Comparison of ENCODE assay signal across 27 cellular contexts in the genomic region with DNA sequence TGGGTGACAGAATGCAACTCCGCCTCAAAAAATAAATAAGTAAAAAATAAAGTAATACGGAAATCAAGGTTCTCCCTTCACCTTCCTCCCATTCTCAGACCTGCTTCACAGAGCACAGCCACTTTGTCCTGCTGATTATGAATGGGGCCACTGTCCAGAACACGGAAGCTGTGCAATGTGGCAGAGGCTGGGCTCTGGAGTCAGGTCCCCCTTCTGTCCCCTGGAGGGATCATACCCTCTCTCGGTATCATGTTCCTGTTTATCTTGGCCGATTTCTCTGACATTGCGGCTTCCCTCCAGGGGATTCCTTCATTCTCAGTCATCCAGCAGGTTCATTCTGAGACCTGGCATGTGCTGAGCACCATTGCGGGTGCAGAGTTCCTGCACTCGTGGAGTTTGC. TPM values are rescaled to one million over a fixed set of nuclear protein-coding genes. Genes with fewer than 3 reads are reported as not detected.
A peak's percentile ranks its signal among the peaks of the same experiment; 100 is the strongest.
DNase-seq lines count a peak whose midpoint lies in the region; ATAC-seq and TF ChIP-seq lines count a peak whose summit lies in the region.
"Had no signal": no experiment of that assay in that cellular context is flagged by ENCODE, and none has a peak within 500 bp of the region (broad histone marks: within the 10 kb centered on the region; RNA-seq: fewer than 3 reads in every experiment).

No MANE protein-coding gene starts in this region.

- H2AFZ ChIP-seq in OCI-LY7 (ENCODE audit: low read length), result no peak overlapping the region; the same call in 1 of the 2 replicates
- H2AFZ ChIP-seq in hepatocyte, result no peak overlapping the region
- H2AFZ ChIP-seq: GM23338 had no signal

- no peaks in the 10 kb centered on the region for H3K9me3 Mint-ChIP-seq in central memory CD8-positive, alpha-beta T cell
- H3K9me3 Mint-ChIP-seq in stimulated activated effector memory CD8-positive, alpha-beta T cell treated with anti-CD3 and anti-CD28 coated beads, Interleukin-12 subunit alpha, Interleukin-12 subunit beta, amount 100 ng/mL, for 72 hours, result no peaks in the 10 kb centered on the region
- H3K9me3 Mint-ChIP-seq: GM23338, nephron progenitor cell, WTC11 had no signal

- POLR2A ChIA-PET in OCI-LY7 (lab: Charles Lee), result interaction anchor here (0.6 to 12.2 kb wide), 6 partner anchors 39 to 315 kb away, joined by 3 to 165 read pairs (median 4); no protein-coding TSS in a partner anchor

- peaks cover 31% of the 10 kb centered on the region for H3K36me3 Mint-ChIP-seq in central memory CD8-positive, alpha-beta T cell (ENCODE audit: insufficient read depth)
- H3K36me3 Mint-ChIP-seq in stimulated activated effector memory CD8-positive, alpha-beta T cell treated with anti-CD3 and anti-CD28 coated beads, Interleukin-12 subunit alpha, Interleukin-12 subunit beta, amount 100 ng/mL, for 72 hours, result peaks cover 14% of the 10 kb centered on the region
- H3K36me3 Mint-ChIP-seq: WTC11 had no signal

- H3K4me3 ChIP-seq in left ventricle myocardium inferior, result no peak overlapping the region
- H3K4me3 ChIP-seq in right atrium auricular region, result no peak overlapping the region
- H3K4me3 ChIP-seq in OCI-LY7 (ENCODE audit: low read depth, low read length, poor library complexity, severe bottlenecking), result no peak overlapping the region
- H3K4me3 ChIP-seq in hepatocyte, result no peak overlapping the region
- H3K4me3 ChIP-seq: coronary artery, GM23338, SK-N-MC, suprapubic skin, uterus had no signal

- H3K4me3 Mint-ChIP-seq in central memory CD8-positive, alpha-beta T cell, result no peak overlapping the region
- H3K4me3 Mint-ChIP-seq in stimulated activated effector memory CD8-positive, alpha-beta T cell treated with anti-CD3 and anti-CD28 coated beads, Interleukin-12 subunit alpha, Interleukin-12 subunit beta, amount 100 ng/mL, for 72 hours, result no peak overlapping the region
- H3K4me3 Mint-ChIP-seq: GM23338, WTC11 had no signal

- no peak for DNase-seq in left ventricle myocardium inferior
- no peak for DNase-seq in right atrium auricular region (ENCODE audit: low spot score)
- DNase-seq in OCI-LY7 (ENCODE audit: low spot score), result no peak
- no peak for DNase-seq in central memory CD8-positive, alpha-beta T cell (ENCODE audit: low spot score in 2 of 2)
- DNase-seq in stimulated activated effector memory CD8-positive, alpha-beta T cell treated with anti-CD3 and anti-CD28 coated beads, Interleukin-12 subunit alpha, Interleukin-12 subunit beta, amount 100 ng/mL, for 72 hours (ENCODE audit: low spot score in 2 of 2), result no peak
- no peak for DNase-seq in SKM-1 (lab: John Stamatoyannopoulos, UW; ENCODE audit: unreplicated experiment)
- DNase-seq in hepatocyte (ENCODE audit: low spot score), result no peak
- DNase-seq: ACHN; activated CD8-positive, alpha-beta memory T cell treated with anti-CD3 and anti-CD28 coated beads, Interleukin-2, amount 50 U/mL, for 4 hours; activated gamma-delta T cell treated with Interleukin-2 at 50 U/mL for 16 hours; IMR-90; NCI-H1417; NCI-H2107; NCI-H510A; nephron progenitor cell; posterior cingulate gyrus; T-helper 9 cell; uterus had no signal

- H3K9me3 ChIP-seq in left ventricle myocardium inferior (replicated peaks) (no peaks in the 10 kb centered on the region), right atrium auricular region (no peaks in the 10 kb centered on the region), OCI-LY7 (ENCODE audit: low read length) (peaks cover 3% of the 10 kb centered on the region; the same call in 1 of the 2 replicates), hepatocyte (ENCODE audit: low read depth) (no peaks in the 10 kb centered on the region)
- H3K9me3 ChIP-seq: suprapubic skin, uterus had no signal

- peaks cover 63% of the 10 kb centered on the region for H3K4me1 ChIP-seq in left ventricle myocardium inferior
- peaks cover 0 to 11% of the 10 kb centered on the region in 2 donors for H3K4me1 ChIP-seq in right atrium auricular region
- peaks cover 83% of the 10 kb centered on the region for H3K4me1 ChIP-seq in OCI-LY7 (ENCODE audit: insufficient read depth, low read length, poor library complexity, severe bottlenecking)
- no peaks in the 10 kb centered on the region for H3K4me1 ChIP-seq in hepatocyte (ENCODE audit: insufficient read depth)
- H3K4me1 ChIP-seq: uterus had no signal

- H3K79me2 ChIP-seq in OCI-LY7 (ENCODE audit: insufficient read depth, low read depth, low read length) (peaks cover 4% of the 10 kb centered on the region; the same call in 1 of the 2 replicates), hepatocyte (peaks cover 6% of the 10 kb centered on the region)

- H3K27me3 ChIP-seq in left ventricle myocardium inferior (ENCODE audit: low read depth), result no peaks in the 10 kb centered on the region
- H3K27me3 ChIP-seq in right atrium auricular region, result no peaks in the 10 kb centered on the region
- no peaks in the 10 kb centered on the region for H3K27me3 ChIP-seq in hepatocyte
- H3K27me3 ChIP-seq: suprapubic skin, uterus had no signal

- H3K9me2 ChIP-seq in OCI-LY7 (ENCODE audit: insufficient read depth, low read length), result no peaks in the 10 kb centered on the region
- H3K9me2 ChIP-seq in hepatocyte (replicated peaks; ENCODE audit: insufficient read depth), result no peaks in the 10 kb centered on the region

- H3K36me3 ChIP-seq in left ventricle myocardium inferior (peaks cover 2% of the 10 kb centered on the region), right atrium auricular region (no peaks in the 10 kb centered on the region), OCI-LY7 (ENCODE audit: insufficient read depth, low read length) (peaks cover 4% of the 10 kb centered on the region; the same call in 1 of the 2 replicates), hepatocyte (replicated peaks; ENCODE audit: insufficient read depth, low read depth) (no peaks in the 10 kb centered on the region)
- H3K36me3 ChIP-seq: suprapubic skin, uterus had no signal

- intact Hi-C loops in left ventricle myocardium inferior (cut with micrococcal nuclease), result no loop called here
- intact Hi-C loops in OCI-LY7 (cut with micrococcal nuclease; ENCODE audit: unreplicated experiment), result loop anchor here (5.0 kb wide), 1 partner anchor 65 kb away; no protein-coding TSS in a partner anchor

- peak overlapping the region; percentile 32 for H3K27ac Mint-ChIP-seq in central memory CD8-positive, alpha-beta T cell (ENCODE audit: low read depth)
- H3K27ac Mint-ChIP-seq in stimulated activated effector memory CD8-positive, alpha-beta T cell treated with anti-CD3 and anti-CD28 coated beads, Interleukin-12 subunit alpha, Interleukin-12 subunit beta, amount 100 ng/mL, for 72 hours, result peak overlapping the region; percentile 55
- H3K27ac Mint-ChIP-seq: GM23338, WTC11 had no signal

- no peaks in the 10 kb centered on the region for H4K20me1 ChIP-seq in OCI-LY7 (ENCODE audit: insufficient read depth, low read length)
- no peaks in the 10 kb centered on the region for H4K20me1 ChIP-seq in hepatocyte (ENCODE audit: insufficient read depth, poor library complexity, severe bottlenecking)

- ATAC-seq in central memory CD8-positive, alpha-beta T cell (replicated peaks; ENCODE audit: extremely low read depth, poor library complexity, severe bottlenecking), result no peak
- no peak for ATAC-seq in stimulated activated effector memory CD8-positive, alpha-beta T cell treated with anti-CD3 and anti-CD28 coated beads, Interleukin-12 subunit alpha, Interleukin-12 subunit beta, amount 100 ng/mL, for 72 hours
- ATAC-seq in GM18867 (IDR thresholded peaks at IDR 0.05; ENCODE audit: unreplicated experiment), result no peak
- ATAC-seq: GM23338, left lobe of liver, WTC11 had no signal

- H3K27ac ChIP-seq in left ventricle myocardium inferior (replicated peaks) (peak overlapping the region; percentile 11), right atrium auricular region (no peak overlapping the region), OCI-LY7 (ENCODE audit: low read depth, low read length, poor library complexity, severe bottlenecking) (peak overlapping the region; percentile 96), hepatocyte (no peak overlapping the region)
- H3K27ac ChIP-seq: C4-2B, coronary artery, HL-60, SK-N-MC, suprapubic skin, uterus had no signal

- no TSS peak for BruUV-seq in OCI-LY7 (replicated peaks; lab: Mats Ljungman, UMichigan)

- WGBS in hepatocyte (ENCODE audit: low lambda C conversion rate, missing lambda C conversion rate), result 89% methylated on average over 8 of the region's 8 CpGs

- CTCF ChIA-PET in OCI-LY7 (lab: Charles Lee; ENCODE audit: unreplicated experiment), result interaction anchor here (0.6 to 0.9 kb wide), 2 partner anchors 38 to 73 kb away, joined by 3 to 7 read pairs; no protein-coding TSS in a partner anchor

- H3K27me3 Mint-ChIP-seq in central memory CD8-positive, alpha-beta T cell, result no peaks in the 10 kb centered on the region

- H3K4me1 Mint-ChIP-seq in central memory CD8-positive, alpha-beta T cell, result peaks cover 68% of the 10 kb centered on the region
- peaks cover 56% of the 10 kb centered on the region for H3K4me1 Mint-ChIP-seq in stimulated activated effector memory CD8-positive, alpha-beta T cell treated with anti-CD3 and anti-CD28 coated beads, Interleukin-12 subunit alpha, Interleukin-12 subunit beta, amount 100 ng/mL, for 72 hours
- H3K4me1 Mint-ChIP-seq: WTC11 had no signal

- TF ChIP-seq CTCF in left ventricle myocardium inferior (IDR thresholded peaks at IDR 0.05; ENCODE audit: borderline replicate concordance), result no peak
- no peak for TF ChIP-seq CTCF in right atrium auricular region (IDR thresholded peaks at IDR 0.05)
- TF ChIP-seq CTCF in OCI-LY7 (conservative IDR thresholded peaks at IDR 0.05; ENCODE audit: low read length), result no peak
- TF ChIP-seq CTCF in hepatocyte (IDR thresholded peaks at IDR 0.05; ENCODE audit: poor library complexity), result no peak

- H3K4me2 ChIP-seq in OCI-LY7 (ENCODE audit: low read length) (peak overlapping the region; percentile 71), hepatocyte (no peak overlapping the region)
- H3K4me2 ChIP-seq: GM23338 had no signal

RNA-seq across cellular contexts. Expression of a gene that starts 11.3 kb away (rescaled TPM):
- total RNA-seq in left ventricle myocardium inferior, result 198 TPM
- 10 to 100 TPM; 82.2 to 82.9 TPM for total RNA-seq in right atrium auricular region
- total RNA-seq in OCI-LY7 (2014; rRNA removed; shearing (Covaris generic)), result 134 and 161 TPM in 2 replicates
- total RNA-seq in OCI-LY7 (2022), result 236 and 264 TPM in 2 replicates
- total RNA-seq in hepatocyte, result 69.0 and 78.0 TPM in 2 replicates
- polyA plus RNA-seq in hepatocyte, result 46.8 and 47.4 TPM in 2 replicates

Comparison
In these comparisons a context has a peak if more than half of its experiments do, and no peak if none do; other contexts are left out.
1. H3K27ac ChIP-seq: peak in left ventricle myocardium inferior (single experiment) and OCI-LY7 (single experiment); none in right atrium auricular region (0 of 2) and hepatocyte (single experiment).